Comparison of ENCODE assay signal across 9 cellular contexts in the genomic region with DNA sequence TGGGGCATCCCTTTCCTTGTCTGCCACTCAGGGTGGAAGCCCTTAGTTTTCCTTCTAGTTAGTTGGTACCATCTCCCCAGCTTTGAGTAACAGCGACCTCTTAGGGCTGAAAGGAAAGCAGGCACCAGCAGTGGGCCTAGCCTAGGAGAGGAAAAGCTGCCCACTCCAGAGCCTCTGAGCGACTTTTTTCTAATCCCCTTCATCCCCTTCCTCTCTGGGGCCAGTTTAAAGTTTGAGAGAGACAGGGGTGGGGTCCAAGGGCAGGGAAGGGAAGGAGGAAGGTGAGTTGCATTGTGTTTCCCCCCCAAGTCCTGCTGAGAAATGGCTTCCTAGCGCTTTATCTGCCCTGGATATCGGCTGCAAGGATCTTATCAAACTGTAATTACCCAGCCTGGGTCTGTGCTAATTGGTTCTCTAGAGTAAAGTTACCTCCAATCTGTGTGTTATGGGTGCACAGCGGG.
DNase-seq lines count a peak whose midpoint lies in the region; ATAC-seq and TF ChIP-seq lines count a peak whose summit lies in the region.
"Had no signal": no experiment of that assay in that cellular context is flagged by ENCODE, and none has a peak within 500 bp of the region (broad histone marks: within the 10 kb centered on the region; RNA-seq: fewer than 3 reads in every experiment).

No MANE protein-coding gene starts in this region.

- peak overlapping the region; percentile 91 for H2BK12ac ChIP-seq in trophoblast cell (ENCODE audit: low read length)

- H2BK5ac ChIP-seq in trophoblast cell (ENCODE audit: low read depth, low read length, poor library complexity): peak overlapping the region; percentile 53

- H3K27me3 ChIP-seq in trophoblast cell (ENCODE audit: insufficient read depth, low read length) (no peaks in the 10 kb centered on the region), GM23248 (replicated peaks; ENCODE audit: insufficient read depth) (no peaks in the 10 kb centered on the region)

- no peak overlapping the region for H3K4me2 ChIP-seq in trophoblast cell (ENCODE audit: low read length)
- H3K4me2 ChIP-seq in GM23248 (ENCODE audit: unreplicated experiment): no peak overlapping the region

- no peak overlapping the region for H3K27ac Mint-ChIP-seq in immature natural killer cell

- no peak overlapping the region for H4K12ac ChIP-seq in trophoblast cell (ENCODE audit: low read depth, low read length)

- peak overlapping the region; percentile 52 for H3K14ac ChIP-seq in trophoblast cell (ENCODE audit: low read length)

- H3K4me1 Mint-ChIP-seq in immature natural killer cell: no peaks in the 10 kb centered on the region
- H3K4me1 Mint-ChIP-seq: central memory CD8-positive, alpha-beta T cell had no signal

- H4K91ac ChIP-seq in trophoblast cell (ENCODE audit: low read depth, low read length): peak overlapping the region; percentile 74

- H3K36me3 ChIP-seq in trophoblast cell (ENCODE audit: control insufficient read depth in 1 of 2, insufficient read depth in 2 of 2, low read length in 2 of 2) (no peaks in the 10 kb centered on the region), GM23248 (ENCODE audit: low read depth) (no peaks in the 10 kb centered on the region)

- H3K4me3 ChIP-seq in trophoblast cell (ENCODE audit: low read depth, low read length) (no peak overlapping the region), GM23248 (no peak overlapping the region)

- peaks cover 0 to 5% (median 0%) of the 10 kb centered on the region in 6 donors for H3K9me3 Mint-ChIP-seq in immature natural killer cell

- H3F3A ChIP-seq in GM23248 (ENCODE audit: insufficient read depth): no peaks in the 10 kb centered on the region

- peak overlapping the region; percentile 17 for H3K4ac ChIP-seq in trophoblast cell (ENCODE audit: low read depth, low read length)

- peak overlapping the region; percentile 86 for H2AK5ac ChIP-seq in trophoblast cell (ENCODE audit: low read length)

- DNase-seq in GM13977 (ENCODE audit: low spot score): peak; percentile 25
- DNase-seq in NCI-H146 treated with DMSO at 0.1 percent for 48 hours (lab: John Stamatoyannopoulos, UW; ENCODE audit: unreplicated experiment): peak; percentile 65
- DNase-seq in astrocyte of the hippocampus (ENCODE audit: low read depth, low spot score): peak; percentile 63
- no peak for DNase-seq in trophoblast cell
- DNase-seq in GM23248: no peak
- no peak for DNase-seq in immature natural killer cell

- H4K8ac ChIP-seq in trophoblast cell (ENCODE audit: low read depth, low read length): peak overlapping the region; percentile 51

- H3K79me1 ChIP-seq in trophoblast cell (ENCODE audit: low read length): peaks cover 17% of the 10 kb centered on the region

- H3K4me3 Mint-ChIP-seq in immature natural killer cell: no peak overlapping the region
- H3K4me3 Mint-ChIP-seq: central memory CD8-positive, alpha-beta T cell had no signal

- H3K4me1 ChIP-seq in trophoblast cell (ENCODE audit: control insufficient read depth in 1 of 2, insufficient read depth in 2 of 2, low read length in 2 of 2): peaks cover 19 to 20% of the 10 kb centered on the region in 2 experiments
- H3K4me1 ChIP-seq in GM23248 (ENCODE audit: insufficient read depth): no peaks in the 10 kb centered on the region

- no peak overlapping the region for H3K9ac ChIP-seq in trophoblast cell (ENCODE audit: low read length)
- H3K9ac ChIP-seq in GM23248: no peak overlapping the region

- no peak for ATAC-seq in HG02852 (IDR thresholded peaks at IDR 0.05; ENCODE audit: unreplicated experiment)
- no peak for ATAC-seq in GM18868 (IDR thresholded peaks at IDR 0.05; ENCODE audit: unreplicated experiment)

- H2AFZ ChIP-seq in trophoblast cell (ENCODE audit: insufficient read depth, low read length, poor library complexity) (no peak overlapping the region), GM23248 (no peak overlapping the region)

- peak; percentile 75 for TF ChIP-seq CTCF in GM13977 (IDR thresholded peaks at IDR 0.05; ENCODE audit: extremely low read depth, insufficient read depth, missing control alignments)

- in situ Hi-C loops in GM13977 (cut with MboI; ENCODE audit: low pct_unique_long_range_greater_than_20kb, low sequenced_read_pairs, unreplicated experiment) (no loop called here), GM23248 (cut with MboI) (no loop called here)

- no peaks in the 10 kb centered on the region for H4K20me1 ChIP-seq in GM23248 (ENCODE audit: insufficient read depth)

- no peaks in the 10 kb centered on the region for H3K9me2 ChIP-seq in GM23248 (ENCODE audit: insufficient read depth)

- H3K9me3 ChIP-seq in trophoblast cell (ENCODE audit: insufficient read depth, low read depth, low read length) (no peaks in the 10 kb centered on the region), GM23248 (ENCODE audit: low read depth) (no peaks in the 10 kb centered on the region)

- peaks cover 0 to 10% (median 2%) of the 10 kb centered on the region in 3 donors for H3K27me3 Mint-ChIP-seq in immature natural killer cell (ENCODE audit: low read depth in 3 of 3)

- peak overlapping the region; percentile 77 for H3K18ac ChIP-seq in trophoblast cell (ENCODE audit: low read length)

- no peak overlapping the region for H3K23ac ChIP-seq in trophoblast cell (ENCODE audit: low read length)

- H3K27ac ChIP-seq in trophoblast cell (ENCODE audit: low read depth, low read length) (no peak overlapping the region), GM23248 (no peak overlapping the region)

- H3K79me2 ChIP-seq in trophoblast cell (ENCODE audit: control insufficient read depth, insufficient read depth, low read length, poor library complexity) (no peaks in the 10 kb centered on the region), GM23248 (ENCODE audit: insufficient read depth) (no peaks in the 10 kb centered on the region)

- no peaks in the 10 kb centered on the region for H3K36me3 Mint-ChIP-seq in immature natural killer cell

- no CpG with 5 or more reads among the region's 5 CpGs for WGBS in trophoblast cell (ENCODE audit: extremely low coverage, insufficient coverage, insufficient read length)
- 11 to 14% methylated on average over 5 of the region's 5 CpGs for WGBS in GM23248 (ENCODE audit: low coverage in 1 of 2, low lambda C conversion rate in 2 of 2, missing lambda C conversion rate in 2 of 2), 2 experiments

- peak overlapping the region; percentile 80 for H2BK120ac ChIP-seq in trophoblast cell (ENCODE audit: insufficient read depth, low read length, poor library complexity)

Comparison
In these comparisons a context has a peak if more than half of its experiments do, and no peak if none do; other contexts are left out.
1. DNase-seq: peak in GM13977 (single experiment), NCI-H146 treated with DMSO at 0.1 percent for 48 hours (single experiment) and astrocyte of the hippocampus (single experiment); none in trophoblast cell (0 of 2), GM23248 (single experiment) and immature natural killer cell (0 of 3).